21 cellular contexts compared by ENCODE assay signal in the genomic region with DNA sequence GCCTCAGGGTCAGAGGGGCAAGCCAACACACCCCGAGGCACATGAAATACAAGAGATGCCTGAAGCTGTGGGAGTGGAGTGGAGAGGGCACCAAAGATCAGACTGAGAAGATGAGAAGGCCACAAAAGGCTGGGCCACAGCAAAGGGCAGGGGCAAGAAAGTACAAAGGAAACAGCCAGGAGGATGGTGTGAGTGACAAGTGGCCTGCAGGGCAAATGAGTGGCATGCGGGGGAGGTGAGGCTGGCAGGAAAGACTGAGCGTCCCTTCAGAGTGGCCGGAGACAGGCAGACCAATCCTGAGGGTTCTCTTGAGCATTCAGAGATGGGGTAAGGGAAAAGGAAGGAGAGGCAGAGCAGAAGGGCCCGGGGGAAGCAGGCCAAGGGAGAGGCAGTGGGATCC. TPM values are rescaled to one million over a fixed set of nuclear protein-coding genes. Genes with fewer than 3 reads are reported as not detected.
DNase-seq lines count a peak whose midpoint lies in the region; ATAC-seq and TF ChIP-seq lines count a peak whose summit lies in the region.
"Had no signal": no experiment of that assay in that cellular context is flagged by ENCODE, and none has a peak within 500 bp of the region (broad histone marks: within the 10 kb centered on the region; RNA-seq: fewer than 3 reads in every experiment).

No MANE protein-coding gene starts in this region.

- H3K4me1 Mint-ChIP-seq in stimulated activated naive CD8-positive, alpha-beta T cell treated with anti-CD3 and anti-CD28 coated beads, Interleukin-15, amount 100 ng/mL, for 72 hours = peaks cover 13% of the 10 kb centered on the region
- H3K4me1 Mint-ChIP-seq in nephron = peaks cover 69% of the 10 kb centered on the region

- no peak overlapping the region for H3K4me2 ChIP-seq in SK-N-SH
- H3K4me2 ChIP-seq: KMS-11 had no signal

- WGBS in body of pancreas, 2 donors = 84 to 89% methylated on average over 5 of the region's 5 CpGs
- WGBS in transverse colon (ENCODE audit: low coverage in 1 of 2), 2 donors = 94 to 95% methylated on average over 3 to 5 of the region's 5 CpGs
- 92% methylated on average over 5 of the region's 5 CpGs for WGBS in SK-N-SH (ENCODE audit: low lambda C conversion rate)

- peaks cover 0 to 2% of the 10 kb centered on the region in 2 donors for H3K36me3 ChIP-seq in body of pancreas (replicated peaks in 1 of 2; ENCODE audit: insufficient read depth in 1 of 2, low read depth in 2 of 2)
- H3K36me3 ChIP-seq in transverse colon = peaks cover 0 to 5% (median 0%) of the 10 kb centered on the region in 4 donors
- peaks cover 0 to 7% of the 10 kb centered on the region in 2 experiments for H3K36me3 ChIP-seq in SK-N-SH (replicated peaks in 1 of 2; ENCODE audit: control insufficient read depth in 1 of 2, insufficient read depth in 2 of 2, low read length in 1 of 2)

- peaks cover 14% of the 10 kb centered on the region for H3K36me3 Mint-ChIP-seq in nephron (ENCODE audit: low read depth)

- H2AFZ ChIP-seq in SK-N-SH (ENCODE audit: low read depth) = no peak overlapping the region

- DNase-seq in stimulated activated naive CD8-positive, alpha-beta T cell treated with anti-CD3 and anti-CD28 coated beads, Interleukin-15, amount 100 ng/mL, for 72 hours = no peak
- no peak for DNase-seq in stimulated activated naive CD8-positive, alpha-beta T cell treated with anti-CD3 and anti-CD28 coated beads, Interleukin-15, Interleukin-2, amounts not matched to agents 100 U/mL and 50 U/mL, for 24 hours
- DNase-seq in body of pancreas = no peak
- DNase-seq in transverse colon = no peak
- DNase-seq in SK-N-SH = no peak
- DNase-seq: AML-193, DMS 273 treated with DMSO at 0.1 percent for 48 hours, EL, NCI-H1092, NCI-H1694, NCI-H2107, NCI-H446, NCI-H748 treated with DMSO at 0.1 percent for 48 hours had no signal

- peak overlapping the region in 3 of 4 donors; percentile 3 to 96 (median 93) for H3K27ac ChIP-seq in body of pancreas
- H3K27ac ChIP-seq in transverse colon = peak overlapping the region; percentile 80 to 94 (median 87)
- no peak overlapping the region for H3K27ac ChIP-seq in SK-N-SH (ENCODE audit: low read depth in 2 of 2, low read length in 1 of 2)
- H3K27ac ChIP-seq: KMS-11 had no signal

- H3K9me2 ChIP-seq in SK-N-SH = no peaks in the 10 kb centered on the region

- H3K27ac Mint-ChIP-seq in stimulated activated naive CD8-positive, alpha-beta T cell treated with anti-CD3 and anti-CD28 coated beads, Interleukin-15, amount 100 ng/mL, for 72 hours = peak overlapping the region; percentile 50
- H3K27ac Mint-ChIP-seq in nephron = peak overlapping the region; percentile 57 to 74 (median 59)

- no peak for TF ChIP-seq RAD21 in SK-N-SH (IDR thresholded peaks at IDR 0.05; ENCODE audit: low read length)

- H3F3A ChIP-seq in SK-N-SH (replicated peaks; ENCODE audit: insufficient read depth) = no peaks in the 10 kb centered on the region

- TF ChIP-seq POLR2A in body of pancreas (IDR thresholded peaks at IDR 0.05) = no peak
- TF ChIP-seq POLR2A in transverse colon (IDR thresholded peaks at IDR 0.05) = no peak

- no peak overlapping the region for H3K4me3 Mint-ChIP-seq in stimulated activated naive CD8-positive, alpha-beta T cell treated with anti-CD3 and anti-CD28 coated beads, Interleukin-15, amount 100 ng/mL, for 72 hours
- no peak overlapping the region for H3K4me3 Mint-ChIP-seq in nephron

- H3K27me3 ChIP-seq in body of pancreas = no peaks in the 10 kb centered on the region
- no peaks in the 10 kb centered on the region for H3K27me3 ChIP-seq in transverse colon
- no peaks in the 10 kb centered on the region for H3K27me3 ChIP-seq in SK-N-SH (ENCODE audit: insufficient read depth)

- POLR2A ChIA-PET in SK-N-SH (lab: Yijun Ruan, JAX) = no interaction called here

- CTCF ChIA-PET in SK-N-SH (lab: Yijun Ruan, JAX) = no interaction called here

- no peak for TF ChIP-seq CTCF in body of pancreas (IDR thresholded peaks at IDR 0.05)
- TF ChIP-seq CTCF in nephron (IDR thresholded peaks at IDR 0.05; ENCODE audit: unreplicated experiment in 3 of 3) = no peak
- no peak for TF ChIP-seq CTCF in transverse colon (IDR thresholded peaks at IDR 0.05)
- TF ChIP-seq CTCF in SK-N-SH (IDR thresholded peaks at IDR 0.05) = no peak

- in situ Hi-C loops in transverse colon (cut with MboI; ENCODE audit: low pct_ligation_motif_present in 1 of 4, low pct_unique_long_range_greater_than_20kb in 1 of 4, low sequenced_read_pairs in 3 of 4) = no loop called here

- intact Hi-C loops in body of pancreas (cut with DNase I) = no loop called here
- intact Hi-C loops in transverse colon (cut with DNase I; ENCODE audit: low total_unique reads) = no loop called here

- H3K4me3 ChIP-seq in body of pancreas = no peak overlapping the region
- H3K4me3 ChIP-seq in transverse colon = no peak overlapping the region
- H3K4me3 ChIP-seq in SK-N-SH (ENCODE audit: low read depth in 2 of 2, low read length in 1 of 2) = no peak overlapping the region

- H3K79me2 ChIP-seq in SK-N-SH (ENCODE audit: insufficient read depth) = peaks cover 9% of the 10 kb centered on the region; the same call in 1 of the 2 replicates

- TF ChIP-seq EP300 in transverse colon (IDR thresholded peaks at IDR 0.05; ENCODE audit: low read depth) (no peak), SK-N-SH (IDR thresholded peaks at IDR 0.05; ENCODE audit: borderline replicate concordance in 1 of 2, low read depth in 1 of 2, low read length in 1 of 2) (no peak)

- no peaks in the 10 kb centered on the region for H3K9me3 Mint-ChIP-seq in stimulated activated naive CD8-positive, alpha-beta T cell treated with anti-CD3 and anti-CD28 coated beads, Interleukin-15, amount 100 ng/mL, for 72 hours
- no peaks in the 10 kb centered on the region for H3K9me3 Mint-ChIP-seq in nephron

- ATAC-seq in stimulated activated naive CD8-positive, alpha-beta T cell treated with anti-CD3 and anti-CD28 coated beads, Interleukin-15, amount 100 ng/mL, for 72 hours = no peak
- no peak for ATAC-seq in stimulated activated naive CD8-positive, alpha-beta T cell treated with anti-CD3 and anti-CD28 coated beads, Interleukin-15, Interleukin-2, amounts not matched to agents 100 U/mL and 50 U/mL, for 24 hours
- ATAC-seq in body of pancreas (no peak), GM18861 (IDR thresholded peaks at IDR 0.05; ENCODE audit: unreplicated experiment) (no peak), GM19455 (IDR thresholded peaks at IDR 0.05; ENCODE audit: unreplicated experiment) (no peak)
- ATAC-seq: Panc1, Right ventricle myocardium inferior had no signal

- peaks cover 75% of the 10 kb centered on the region for H3K4me1 ChIP-seq in body of pancreas
- peaks cover 56 to 86% (median 75%) of the 10 kb centered on the region in 4 donors for H3K4me1 ChIP-seq in transverse colon
- peaks cover under 1 to 26% of the 10 kb centered on the region in 2 experiments; a peak in 2 of 4 replicates for H3K4me1 ChIP-seq in SK-N-SH (ENCODE audit: control insufficient read depth in 1 of 2, insufficient read depth in 2 of 2, low read depth in 1 of 2, low read length in 1 of 2)

- H3K27me3 Mint-ChIP-seq in stimulated activated naive CD8-positive, alpha-beta T cell treated with anti-CD3 and anti-CD28 coated beads, Interleukin-15, amount 100 ng/mL, for 72 hours = no peaks in the 10 kb centered on the region
- peaks cover 4% of the 10 kb centered on the region for H3K27me3 Mint-ChIP-seq in nephron (ENCODE audit: low read depth)

- peaks cover 42% of the 10 kb centered on the region for H4K20me1 ChIP-seq in SK-N-SH (ENCODE audit: insufficient read depth)

- H3K9me3 ChIP-seq in body of pancreas (no peaks in the 10 kb centered on the region), transverse colon (no peaks in the 10 kb centered on the region), SK-N-SH (no peaks in the 10 kb centered on the region)

- no peak overlapping the region for H3K9ac ChIP-seq in SK-N-SH
- H3K9ac ChIP-seq: KMS-11 had no signal

TF ChIP-seq in SK-N-SH, 30 proteins besides CTCF, POLR2A, EP300 and RAD21 (continues in another document):
- no peak for TF ChIP-seq FOXJ3 (CRISPR knock-in tag; IDR thresholded peaks at IDR 0.05)

RNA-seq across cellular contexts. Expression of gene HSD11B2, which starts 23.2 kb away (rescaled TPM):
- 10 to 100 TPM in 1 of 2 donors, 1 to 10 TPM in 1; 5.4 to 13.8 TPM for total RNA-seq in body of pancreas
- total RNA-seq in transverse colon = 1,000 to 10,000 TPM in 1 of 4 donors, 100 to 1,000 TPM in 3; 667 to 1,081 (median 790) TPM
- 0.19 and 0.23 TPM in 2 replicates for polyA plus RNA-seq in SK-N-SH (2012; rRNA removed)
- 0.08 and 0.10 TPM in 2 replicates for polyA plus RNA-seq in SK-N-SH (2012; cell fraction: cytosol; rRNA removed)
- polyA plus RNA-seq in SK-N-SH (2012; cell fraction: nucleus; rRNA removed) = 0.58 and 0.75 TPM in 2 replicates

RNA-seq across cellular contexts. Expression of gene ATP6V0D1, which starts 26.9 kb away (rescaled TPM):
- total RNA-seq in body of pancreas = 100 to 1,000 TPM in 1 of 2 donors, 10 to 100 TPM in 1; 53.7 to 102 TPM
- 100 to 1,000 TPM; 218 to 457 (median 386) TPM for total RNA-seq in transverse colon
- 111 and 135 TPM in 2 replicates for polyA plus RNA-seq in SK-N-SH (2012; rRNA removed)
- polyA plus RNA-seq in SK-N-SH (2012; cell fraction: cytosol; rRNA removed) = 86.6 and 113 TPM in 2 replicates
- polyA plus RNA-seq in SK-N-SH (2012; cell fraction: nucleus; rRNA removed) = 102 and 104 TPM in 2 replicates

RNA-seq across cellular contexts. Expression of gene AGRP, which starts 29.2 kb away (rescaled TPM):
- total RNA-seq in body of pancreas (not detected), transverse colon (not detected)
- polyA plus RNA-seq in SK-N-SH (2012; rRNA removed) = not detected in 2 replicates
- polyA plus RNA-seq in SK-N-SH (2012; cell fraction: cytosol; rRNA removed) = not detected in 2 replicates
- polyA plus RNA-seq in SK-N-SH (2012; cell fraction: nucleus; rRNA removed) = not detected in 2 replicates
- total RNA-seq: A673, MCF 10A, Right ventricle myocardium inferior had no signal

RNA-seq across cellular contexts. Expression of gene ZDHHC1, which starts 37.8 kb away (rescaled TPM):
- total RNA-seq in body of pancreas (10 to 100 TPM; 13.0 to 57.0 TPM), transverse colon (10 to 100 TPM in 2 of 4 donors, 1 to 10 TPM in 2; 7.1 to 36.3 (median 20.5) TPM)
- polyA plus RNA-seq in SK-N-SH (2012; rRNA removed) = 14.2 and 15.8 TPM in 2 replicates
- polyA plus RNA-seq in SK-N-SH (2012; cell fraction: cytosol; rRNA removed) = 6.2 and 10.5 TPM in 2 replicates
- polyA plus RNA-seq in SK-N-SH (2012; cell fraction: nucleus; rRNA removed) = 39.7 and 44.1 TPM in 2 replicates

Comparison
In these comparisons a context has a peak if more than half of its experiments do, and no peak if none do; other contexts are left out.
1. H3K27ac ChIP-seq: peak in body of pancreas (3 of 4) and transverse colon (4 of 4); none in SK-N-SH (0 of 2).
2. RNA of gene HSD11B2, which starts 23.2 kb away (total RNA-seq): 667 to 1,081 TPM in transverse colon; 5.4 to 13.8 TPM in body of pancreas; every median in the first group is over 10 times any median in the second.